Comparison of ENCODE assay signal across 1 cellular context in the genomic region with DNA sequence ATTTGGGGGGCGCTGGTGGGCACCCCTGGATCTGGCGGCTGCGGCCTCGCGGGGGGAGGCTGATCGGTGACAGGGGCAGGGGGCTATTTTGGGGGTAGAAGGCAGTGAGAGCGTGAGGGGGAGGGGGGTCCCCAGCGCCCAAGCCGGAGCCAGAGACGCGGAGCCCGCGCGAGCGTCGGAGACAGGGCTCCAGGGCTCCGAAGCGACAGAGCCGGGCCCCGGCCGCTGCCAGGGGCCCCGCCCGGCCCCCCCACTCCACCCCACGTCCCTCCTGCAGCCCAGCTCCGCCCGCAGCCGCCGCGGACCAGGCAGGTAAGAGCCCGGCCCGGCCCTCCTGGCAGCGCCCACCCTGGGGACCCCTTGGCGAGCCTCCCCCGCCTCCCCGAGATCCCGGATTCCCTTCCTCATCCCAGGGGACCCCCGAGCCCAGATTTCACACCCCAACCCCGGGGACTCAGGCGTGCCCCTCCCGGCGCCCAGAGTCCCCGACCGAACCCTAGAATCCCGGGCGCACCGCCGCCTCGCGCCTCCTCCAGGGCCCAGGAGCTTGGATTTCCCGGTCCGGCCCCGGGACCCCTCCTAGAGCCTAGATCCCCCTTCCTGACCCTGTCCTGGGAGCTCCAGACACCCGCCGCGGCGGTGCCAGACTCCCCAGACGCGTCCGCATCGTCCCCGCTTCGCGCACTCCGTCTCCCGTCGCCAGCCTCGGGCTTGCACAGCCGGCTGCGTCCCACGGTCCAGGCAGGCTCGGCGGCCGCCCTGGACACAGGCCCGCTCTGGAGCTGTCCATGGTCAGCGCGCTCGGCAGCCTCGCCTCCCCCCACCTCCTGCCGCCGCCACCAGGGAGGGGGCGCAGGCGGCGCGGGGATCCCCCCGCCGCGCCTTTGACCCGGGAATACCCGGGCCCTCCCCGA.
A peak's percentile ranks its signal among the peaks of the same experiment; 100 is the strongest.
TF ChIP-seq lines count a peak whose summit lies in the region.

A gene (plus strand): TSS at position 134 of the 914 bp plus-strand sequence. CDS start 8,330 bp downstream, outside the sequence.

TF ChIP-seq in HepG2, 621 proteins besides CTCF, POLR2A, EP300 and RAD21 (continued from another document and continues in another):
- TF ChIP-seq, protein P1, sequence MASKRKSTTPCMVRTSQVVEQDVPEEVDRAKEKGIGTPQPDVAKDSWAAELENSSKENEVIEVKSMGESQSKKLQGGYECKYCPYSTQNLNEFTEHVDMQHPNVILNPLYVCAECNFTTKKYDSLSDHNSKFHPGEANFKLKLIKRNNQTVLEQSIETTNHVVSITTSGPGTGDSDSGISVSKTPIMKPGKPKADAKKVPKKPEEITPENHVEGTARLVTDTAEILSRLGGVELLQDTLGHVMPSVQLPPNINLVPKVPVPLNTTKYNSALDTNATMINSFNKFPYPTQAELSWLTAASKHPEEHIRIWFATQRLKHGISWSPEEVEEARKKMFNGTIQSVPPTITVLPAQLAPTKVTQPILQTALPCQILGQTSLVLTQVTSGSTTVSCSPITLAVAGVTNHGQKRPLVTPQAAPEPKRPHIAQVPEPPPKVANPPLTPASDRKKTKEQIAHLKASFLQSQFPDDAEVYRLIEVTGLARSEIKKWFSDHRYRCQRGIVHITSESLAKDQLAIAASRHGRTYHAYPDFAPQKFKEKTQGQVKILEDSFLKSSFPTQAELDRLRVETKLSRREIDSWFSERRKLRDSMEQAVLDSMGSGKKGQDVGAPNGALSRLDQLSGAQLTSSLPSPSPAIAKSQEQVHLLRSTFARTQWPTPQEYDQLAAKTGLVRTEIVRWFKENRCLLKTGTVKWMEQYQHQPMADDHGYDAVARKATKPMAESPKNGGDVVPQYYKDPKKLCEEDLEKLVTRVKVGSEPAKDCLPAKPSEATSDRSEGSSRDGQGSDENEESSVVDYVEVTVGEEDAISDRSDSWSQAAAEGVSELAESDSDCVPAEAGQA (IDR thresholded peaks at IDR 0.05; ENCODE audit: low read depth) = no peak
- TF ChIP-seq, protein P1 (CRISPR knock-in tag; IDR thresholded peaks at IDR 0.05; ENCODE audit: borderline replicate concordance) = no peak; the same call in 1 of the 2 replicates
- 0 out of 2 replicates have a peak, but pooled peaks have one; percentile 60 for TF ChIP-seq ZNF616 (CRISPR knock-in tag; IDR thresholded peaks at IDR 0.05; ENCODE audit: low read depth)
- TF ChIP-seq, protein P2, sequence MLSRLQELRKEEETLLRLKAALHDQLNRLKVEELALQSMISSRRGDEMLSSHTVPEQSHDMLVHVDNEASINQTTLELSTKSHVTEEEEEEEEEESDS (CRISPR knock-in tag; IDR thresholded peaks at IDR 0.05; ENCODE audit: borderline replicate concordance) = no peak
- no peak for TF ChIP-seq ZNF44 (CRISPR knock-in tag; IDR thresholded peaks at IDR 0.05)
- TF ChIP-seq ZNF530 (CRISPR knock-in tag; IDR thresholded peaks at IDR 0.05; ENCODE audit: low read depth) = no peak
- no peak for TF ChIP-seq NFIC (IDR thresholded peaks at IDR 0.05; ENCODE audit: low read length)
- TF ChIP-seq ZFY (CRISPR knock-in tag; IDR thresholded peaks at IDR 0.05) = peak; percentile 79
- TF ChIP-seq, protein P3, sequence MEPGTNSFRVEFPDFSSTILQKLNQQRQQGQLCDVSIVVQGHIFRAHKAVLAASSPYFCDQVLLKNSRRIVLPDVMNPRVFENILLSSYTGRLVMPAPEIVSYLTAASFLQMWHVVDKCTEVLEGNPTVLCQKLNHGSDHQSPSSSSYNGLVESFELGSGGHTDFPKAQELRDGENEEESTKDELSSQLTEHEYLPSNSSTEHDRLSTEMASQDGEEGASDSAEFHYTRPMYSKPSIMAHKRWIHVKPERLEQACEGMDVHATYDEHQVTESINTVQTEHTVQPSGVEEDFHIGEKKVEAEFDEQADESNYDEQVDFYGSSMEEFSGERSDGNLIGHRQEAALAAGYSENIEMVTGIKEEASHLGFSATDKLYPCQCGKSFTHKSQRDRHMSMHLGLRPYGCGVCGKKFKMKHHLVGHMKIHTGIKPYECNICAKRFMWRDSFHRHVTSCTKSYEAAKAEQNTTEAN (CRISPR knock-in tag; conservative IDR thresholded peaks at IDR 0.05) = peak; percentile 78
- TF ChIP-seq ZNF605 (CRISPR knock-in tag; IDR thresholded peaks at IDR 0.05) = no peak
- TF ChIP-seq, protein P4, sequence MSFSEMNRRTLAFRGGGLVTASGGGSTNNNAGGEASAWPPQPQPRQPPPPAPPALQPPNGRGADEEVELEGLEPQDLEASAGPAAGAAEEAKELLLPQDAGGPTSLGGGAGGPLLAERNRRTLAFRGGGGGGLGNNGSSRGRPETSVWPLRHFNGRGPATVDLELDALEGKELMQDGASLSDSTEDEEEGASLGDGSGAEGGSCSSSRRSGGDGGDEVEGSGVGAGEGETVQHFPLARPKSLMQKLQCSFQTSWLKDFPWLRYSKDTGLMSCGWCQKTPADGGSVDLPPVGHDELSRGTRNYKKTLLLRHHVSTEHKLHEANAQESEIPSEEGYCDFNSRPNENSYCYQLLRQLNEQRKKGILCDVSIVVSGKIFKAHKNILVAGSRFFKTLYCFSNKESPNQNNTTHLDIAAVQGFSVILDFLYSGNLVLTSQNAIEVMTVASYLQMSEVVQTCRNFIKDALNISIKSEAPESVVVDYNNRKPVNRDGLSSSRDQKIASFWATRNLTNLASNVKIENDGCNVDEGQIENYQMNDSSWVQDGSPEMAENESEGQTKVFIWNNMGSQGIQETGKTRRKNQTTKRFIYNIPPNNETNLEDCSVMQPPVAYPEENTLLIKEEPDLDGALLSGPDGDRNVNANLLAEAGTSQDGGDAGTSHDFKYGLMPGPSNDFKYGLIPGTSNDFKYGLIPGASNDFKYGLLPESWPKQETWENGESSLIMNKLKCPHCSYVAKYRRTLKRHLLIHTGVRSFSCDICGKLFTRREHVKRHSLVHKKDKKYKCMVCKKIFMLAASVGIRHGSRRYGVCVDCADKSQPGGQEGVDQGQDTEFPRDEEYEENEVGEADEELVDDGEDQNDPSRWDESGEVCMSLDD (CRISPR knock-in tag; IDR thresholded peaks at IDR 0.05; ENCODE audit: borderline replicate concordance) = peak; percentile 54
- TF ChIP-seq MXD4 (CRISPR knock-in tag; IDR thresholded peaks at IDR 0.05) = peak; percentile 65; the same call in 1 of the 2 replicates
- no peak for TF ChIP-seq ZNF34 (CRISPR knock-in tag; IDR thresholded peaks at IDR 0.05; ENCODE audit: borderline replicate concordance)
- TF ChIP-seq IKZF1 (IDR thresholded peaks at IDR 0.05) = no peak
- TF ChIP-seq CHD4 (IDR thresholded peaks at IDR 0.05; ENCODE audit: borderline replicate concordance, low read length) = no peak
- TF ChIP-seq FOXK1 (CRISPR knock-in tag; IDR thresholded peaks at IDR 0.05; ENCODE audit: borderline replicate concordance, low read depth) = no peak
- peak; percentile 83 for TF ChIP-seq ZNF331 (CRISPR knock-in tag; IDR thresholded peaks at IDR 0.05)
- no peak for TF ChIP-seq ZNF20 (CRISPR knock-in tag; IDR thresholded peaks at IDR 0.05)
- 0 out of 2 replicates have a peak, but pooled peaks have one; percentile 76 for TF ChIP-seq ZFP36L1 (CRISPR knock-in tag; IDR thresholded peaks at IDR 0.05)
- no peak for TF ChIP-seq ZNF670 (CRISPR knock-in tag; IDR thresholded peaks at IDR 0.05; ENCODE audit: borderline replicate concordance)
- peak; percentile 83; the same call in 1 of the 2 replicates for TF ChIP-seq NFKB2 (CRISPR knock-in tag; IDR thresholded peaks at IDR 0.05; ENCODE audit: borderline replicate concordance)
- TF ChIP-seq, protein P5, sequence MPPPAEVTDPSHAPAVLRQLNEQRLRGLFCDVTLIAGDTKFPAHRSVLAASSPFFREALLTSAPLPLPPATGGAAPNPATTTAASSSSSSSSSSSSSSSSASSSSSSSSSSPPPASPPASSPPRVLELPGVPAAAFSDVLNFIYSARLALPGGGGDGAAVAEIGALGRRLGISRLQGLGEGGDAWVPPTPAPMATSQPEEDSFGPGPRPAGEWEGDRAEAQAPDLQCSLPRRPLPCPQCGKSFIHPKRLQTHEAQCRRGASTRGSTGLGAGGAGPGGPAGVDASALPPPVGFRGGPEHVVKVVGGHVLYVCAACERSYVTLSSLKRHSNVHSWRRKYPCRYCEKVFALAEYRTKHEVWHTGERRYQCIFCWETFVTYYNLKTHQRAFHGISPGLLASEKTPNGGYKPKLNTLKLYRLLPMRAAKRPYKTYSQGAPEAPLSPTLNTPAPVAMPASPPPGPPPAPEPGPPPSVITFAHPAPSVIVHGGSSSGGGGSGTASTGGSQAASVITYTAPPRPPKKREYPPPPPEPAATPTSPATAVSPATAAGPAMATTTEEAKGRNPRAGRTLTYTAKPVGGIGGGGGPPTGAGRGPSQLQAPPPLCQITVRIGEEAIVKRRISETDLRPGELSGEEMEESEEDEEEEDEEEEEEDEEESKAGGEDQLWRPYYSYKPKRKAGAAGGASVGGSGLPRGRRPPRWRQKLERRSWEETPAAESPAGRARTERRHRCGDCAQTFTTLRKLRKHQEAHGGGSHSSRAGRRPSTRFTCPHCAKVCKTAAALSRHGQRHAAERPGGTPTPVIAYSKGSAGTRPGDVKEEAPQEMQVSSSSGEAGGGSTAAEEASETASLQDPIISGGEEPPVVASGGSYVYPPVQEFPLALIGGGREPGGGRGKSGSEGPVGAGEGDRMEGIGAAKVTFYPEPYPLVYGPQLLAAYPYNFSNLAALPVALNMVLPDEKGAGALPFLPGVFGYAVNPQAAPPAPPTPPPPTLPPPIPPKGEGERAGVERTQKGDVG (CRISPR knock-in tag; IDR thresholded peaks at IDR 0.05; ENCODE audit: borderline replicate concordance) = no peak
- TF ChIP-seq ZFP41 (CRISPR knock-in tag; IDR thresholded peaks at IDR 0.05; ENCODE audit: borderline replicate concordance) = no peak
- TF ChIP-seq ZNF547 (CRISPR knock-in tag; IDR thresholded peaks at IDR 0.05) = no peak
- TF ChIP-seq ZEB1 (IDR thresholded peaks at IDR 0.05; ENCODE audit: insufficient replicate concordance, low read depth) = no peak
- peak; percentile 57; the same call in 1 of the 2 replicates for TF ChIP-seq ZNF614 (CRISPR knock-in tag; IDR thresholded peaks at IDR 0.05; ENCODE audit: borderline replicate concordance)
- no peak for TF ChIP-seq RBM22 (optimal IDR thresholded peaks at IDR 0.05; ENCODE audit: low read length)
- no peak for TF ChIP-seq SP1 (IDR thresholded peaks at IDR 0.05)
- TF ChIP-seq SP1 (CRISPR knock-in tag; IDR thresholded peaks at IDR 0.05) = 0 out of 2 replicates have a peak, but pooled peaks have one; percentile 27
- TF ChIP-seq ZNF224 (CRISPR knock-in tag; IDR thresholded peaks at IDR 0.05) = no peak
- TF ChIP-seq SCMH1 (CRISPR knock-in tag; IDR thresholded peaks at IDR 0.05; ENCODE audit: borderline replicate concordance) = no peak
- no peak for TF ChIP-seq ZBTB7A (CRISPR knock-in tag; IDR thresholded peaks at IDR 0.05)
- 0 out of 2 replicates have a peak, but pooled peaks have one; percentile 45 for TF ChIP-seq MAFG (CRISPR knock-in tag; IDR thresholded peaks at IDR 0.05)
- TF ChIP-seq STAG1 (CRISPR knock-in tag; IDR thresholded peaks at IDR 0.05) = 0 out of 2 replicates have a peak, but pooled peaks have one; percentile 17
- TF ChIP-seq ZNF274 (CRISPR knock-in tag; IDR thresholded peaks at IDR 0.05) = 0 out of 2 replicates have a peak, but pooled peaks have one; percentile 26
- no peak for TF ChIP-seq NFYC (CRISPR knock-in tag; IDR thresholded peaks at IDR 0.05)
- TF ChIP-seq ZBTB3 (CRISPR knock-in tag; IDR thresholded peaks at IDR 0.05; ENCODE audit: borderline replicate concordance, low read depth) = no peak
- TF ChIP-seq, protein P6, sequence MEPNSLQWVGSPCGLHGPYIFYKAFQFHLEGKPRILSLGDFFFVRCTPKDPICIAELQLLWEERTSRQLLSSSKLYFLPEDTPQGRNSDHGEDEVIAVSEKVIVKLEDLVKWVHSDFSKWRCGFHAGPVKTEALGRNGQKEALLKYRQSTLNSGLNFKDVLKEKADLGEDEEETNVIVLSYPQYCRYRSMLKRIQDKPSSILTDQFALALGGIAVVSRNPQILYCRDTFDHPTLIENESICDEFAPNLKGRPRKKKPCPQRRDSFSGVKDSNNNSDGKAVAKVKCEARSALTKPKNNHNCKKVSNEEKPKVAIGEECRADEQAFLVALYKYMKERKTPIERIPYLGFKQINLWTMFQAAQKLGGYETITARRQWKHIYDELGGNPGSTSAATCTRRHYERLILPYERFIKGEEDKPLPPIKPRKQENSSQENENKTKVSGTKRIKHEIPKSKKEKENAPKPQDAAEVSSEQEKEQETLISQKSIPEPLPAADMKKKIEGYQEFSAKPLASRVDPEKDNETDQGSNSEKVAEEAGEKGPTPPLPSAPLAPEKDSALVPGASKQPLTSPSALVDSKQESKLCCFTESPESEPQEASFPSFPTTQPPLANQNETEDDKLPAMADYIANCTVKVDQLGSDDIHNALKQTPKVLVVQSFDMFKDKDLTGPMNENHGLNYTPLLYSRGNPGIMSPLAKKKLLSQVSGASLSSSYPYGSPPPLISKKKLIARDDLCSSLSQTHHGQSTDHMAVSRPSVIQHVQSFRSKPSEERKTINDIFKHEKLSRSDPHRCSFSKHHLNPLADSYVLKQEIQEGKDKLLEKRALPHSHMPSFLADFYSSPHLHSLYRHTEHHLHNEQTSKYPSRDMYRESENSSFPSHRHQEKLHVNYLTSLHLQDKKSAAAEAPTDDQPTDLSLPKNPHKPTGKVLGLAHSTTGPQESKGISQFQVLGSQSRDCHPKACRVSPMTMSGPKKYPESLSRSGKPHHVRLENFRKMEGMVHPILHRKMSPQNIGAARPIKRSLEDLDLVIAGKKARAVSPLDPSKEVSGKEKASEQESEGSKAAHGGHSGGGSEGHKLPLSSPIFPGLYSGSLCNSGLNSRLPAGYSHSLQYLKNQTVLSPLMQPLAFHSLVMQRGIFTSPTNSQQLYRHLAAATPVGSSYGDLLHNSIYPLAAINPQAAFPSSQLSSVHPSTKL (CRISPR knock-in tag; IDR thresholded peaks at IDR 0.05) = peak; percentile 69
- no peak for TF ChIP-seq NR3C1 (CRISPR knock-in tag; IDR thresholded peaks at IDR 0.05)
- 0 out of 2 replicates have a peak, but pooled peaks have one; percentile 68 for TF ChIP-seq ETV6 (CRISPR knock-in tag; conservative IDR thresholded peaks at IDR 0.05)
- no peak for TF ChIP-seq ZNF615 (CRISPR knock-in tag; IDR thresholded peaks at IDR 0.05; ENCODE audit: borderline replicate concordance)
